11 cellular contexts compared by ENCODE assay signal in genomic region chr3:125163739-125164601, GRCh38. TPM values are rescaled to one million over a fixed set of nuclear protein-coding genes. Genes with fewer than 3 reads are reported as not detected.
A peak's percentile ranks its signal among the peaks of the same experiment; 100 is the strongest.
DNase-seq lines count a peak whose midpoint lies in the region; ATAC-seq and TF ChIP-seq lines count a peak whose summit lies in the region.
"Had no signal": no experiment of that assay in that cellular context is flagged by ENCODE, and none has a peak within 500 bp of the region (broad histone marks: within the 10 kb centered on the region; RNA-seq: fewer than 3 reads in every experiment).

No MANE protein-coding gene starts in this region.

- H3K27ac Mint-ChIP-seq in activated CD4-positive, alpha-beta T cell treated with anti-CD3 and anti-CD28 coated beads for 36 hours = no peak overlapping the region

- DNase-seq in BE2C (no peak), SIG-M5 (lab: John Stamatoyannopoulos, UW) (peak; percentile 27), islet precursor cell (peak; percentile 86), DMS79 (lab: John Stamatoyannopoulos, UW) (no peak), NCI-H1092 treated with DMSO at 0.1 percent for 48 hours (lab: John Stamatoyannopoulos, UW) (no peak), NCI-H1930 (lab: John Stamatoyannopoulos, UW) (no peak)
- no peak for DNase-seq in activated CD4-positive, alpha-beta T cell treated with anti-CD3 and anti-CD28 coated beads for 36 hours
- DNase-seq: NCI-H2171 treated with DMSO at 0.1 percent for 48 hours had no signal

- no peaks in the 10 kb centered on the region for H3K36me3 Mint-ChIP-seq in activated CD4-positive, alpha-beta T cell treated with anti-CD3 and anti-CD28 coated beads for 36 hours (ENCODE audit: low read depth)

- peak; percentile 56 for ATAC-seq in GM21529 (IDR thresholded peaks at IDR 0.05; ENCODE audit: unreplicated experiment)
- ATAC-seq in activated CD4-positive, alpha-beta T cell treated with anti-CD3 and anti-CD28 coated beads for 36 hours = no peak

- H3K4me3 ChIP-seq in BE2C (ENCODE audit: low read depth, low read length) = no peak overlapping the region
- H3K4me3 ChIP-seq: adrenal gland had no signal

- POLR2A ChIA-PET in activated CD4-positive, alpha-beta T cell treated with anti-CD3 and anti-CD28 coated beads for 36 hours (lab: Charles Lee) = no interaction called here

- H3K4me1 ChIP-seq in BE2C = no peaks in the 10 kb centered on the region; the same call in 1 of the 2 replicates
- H3K4me1 ChIP-seq: adrenal gland had no signal

- H3K27me3 ChIP-seq in BE2C = no peaks in the 10 kb centered on the region
- H3K27me3 ChIP-seq: adrenal gland had no signal

- peak; percentile 24; the same call in 1 of the 2 replicates for TF ChIP-seq CTCF in BE2C (IDR thresholded peaks at IDR 0.05; ENCODE audit: low read depth, low read length)

- H3K36me3 ChIP-seq in BE2C = no peaks in the 10 kb centered on the region
- H3K36me3 ChIP-seq: adrenal gland had no signal

- intact Hi-C loops in activated CD4-positive, alpha-beta T cell treated with anti-CD3 and anti-CD28 coated beads for 36 hours (cut with DNase I, micrococcal nuclease) = no loop called here

- no peaks in the 10 kb centered on the region for H3K27me3 Mint-ChIP-seq in activated CD4-positive, alpha-beta T cell treated with anti-CD3 and anti-CD28 coated beads for 36 hours

- CTCF ChIA-PET in activated CD4-positive, alpha-beta T cell treated with anti-CD3 and anti-CD28 coated beads for 36 hours (lab: Charles Lee) = interaction anchor here (0.6 kb wide), 1 partner anchor 11 kb away, joined by 5 read pairs; no protein-coding TSS in a partner anchor

- H3K4me3 Mint-ChIP-seq in activated CD4-positive, alpha-beta T cell treated with anti-CD3 and anti-CD28 coated beads for 36 hours = no peak overlapping the region
- H3K4me3 Mint-ChIP-seq: neural crest cell had no signal

- no peaks in the 10 kb centered on the region for H3K9me3 Mint-ChIP-seq in activated CD4-positive, alpha-beta T cell treated with anti-CD3 and anti-CD28 coated beads for 36 hours (ENCODE audit: low read depth)
- H3K9me3 Mint-ChIP-seq: neural crest cell had no signal

- H3K9me3 ChIP-seq in BE2C = no peaks in the 10 kb centered on the region
- H3K9me3 ChIP-seq: adrenal gland had no signal

- H3K4me1 Mint-ChIP-seq in activated CD4-positive, alpha-beta T cell treated with anti-CD3 and anti-CD28 coated beads for 36 hours = no peaks in the 10 kb centered on the region

RNA-seq across cellular contexts. Expression of gene SLC12A8, which starts 48.6 kb away (rescaled TPM):
- 4.8 TPM for polyA plus RNA-seq in BE2C (2012; ENCODE audit: insufficient read depth, insufficient read length, low read depth)
- under 1 TPM; 0.26 to 0.39 TPM for total RNA-seq in activated CD4-positive, alpha-beta T cell treated with anti-CD3 and anti-CD28 coated beads for 36 hours

Comparison
In these comparisons a context has a peak if more than half of its experiments do, and no peak if none do; other contexts are left out.
1. DNase-seq: peak in SIG-M5 (single experiment) and islet precursor cell (single experiment); none in BE2C (single experiment), activated CD4-positive, alpha-beta T cell treated with anti-CD3 and anti-CD28 coated beads for 36 hours (single experiment), DMS79 (single experiment), NCI-H1092 treated with DMSO at 0.1 percent for 48 hours (single experiment) and NCI-H1930 (0 of 2).